Comparison of ENCODE assay signal across 9 cellular contexts in the genomic region with DNA sequence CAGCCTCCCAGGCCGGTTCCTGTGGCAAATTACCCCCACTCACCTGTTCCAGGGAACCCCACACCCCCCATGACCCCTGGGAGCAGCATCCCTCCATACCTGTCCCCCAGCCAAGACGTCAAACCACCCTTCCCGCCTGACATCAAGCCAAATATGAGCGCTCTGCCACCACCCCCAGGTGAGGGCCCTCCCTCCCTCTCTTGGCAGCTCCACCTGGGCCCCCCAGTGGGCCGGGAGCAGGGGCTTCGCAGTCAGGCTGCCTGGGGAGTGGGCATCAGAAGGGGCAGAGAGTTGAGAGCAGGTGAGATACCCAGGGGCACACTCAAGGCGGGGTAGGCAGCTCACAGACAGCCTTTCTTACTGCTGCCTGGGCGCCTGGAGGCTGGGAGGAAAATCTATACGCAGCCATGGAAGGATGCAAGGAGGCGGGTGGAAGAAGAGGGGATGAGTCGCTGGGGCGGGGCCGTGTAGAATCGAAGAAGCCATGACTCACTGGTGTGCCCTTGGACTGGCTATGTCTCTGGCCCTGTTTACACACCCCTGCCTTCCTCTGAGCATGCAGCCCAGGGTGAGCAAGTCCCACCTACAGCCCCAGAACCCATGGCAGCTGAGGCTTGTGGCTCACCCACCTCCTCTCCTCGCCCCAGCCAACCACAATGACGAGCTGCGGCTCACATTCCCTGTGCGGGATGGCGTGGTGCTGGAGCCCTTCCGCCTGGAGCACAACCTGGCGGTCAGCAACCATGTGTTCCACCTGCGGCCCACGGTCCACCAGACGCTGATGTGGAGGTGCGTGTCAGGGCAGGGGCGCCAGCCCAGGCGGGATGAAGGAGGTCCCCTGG. TPM values are rescaled to one million over a fixed set of nuclear protein-coding genes. Genes with fewer than 3 reads are reported as not detected.
DNase-seq lines count a peak whose midpoint lies in the region; ATAC-seq and TF ChIP-seq lines count a peak whose summit lies in the region.
"Had no signal": no experiment of that assay in that cellular context is flagged by ENCODE, and none has a peak within 500 bp of the region (broad histone marks: within the 10 kb centered on the region; RNA-seq: fewer than 3 reads in every experiment).

No MANE protein-coding gene starts in this region.

- no peaks in the 10 kb centered on the region for H4K20me1 ChIP-seq in Karpas-422 (ENCODE audit: insufficient read depth, low read depth, low read length)

- H3K36me3 ChIP-seq in left ventricle myocardium inferior (peaks cover 99% of the 10 kb centered on the region), Karpas-422 (ENCODE audit: insufficient read depth, low read length) (peaks cover 36% of the 10 kb centered on the region)

- TF ChIP-seq CTCF in left ventricle myocardium inferior (IDR thresholded peaks at IDR 0.05; ENCODE audit: borderline replicate concordance): no peak

- no peaks in the 10 kb centered on the region for H3K9me2 ChIP-seq in Karpas-422 (replicated peaks; ENCODE audit: insufficient read depth, low read length)

- no peaks in the 10 kb centered on the region for H3K27me3 ChIP-seq in left ventricle myocardium inferior (ENCODE audit: low read depth)
- no peaks in the 10 kb centered on the region for H3K27me3 ChIP-seq in Karpas-422 (ENCODE audit: low read length)

- peak; percentile 81 for DNase-seq in activated effector memory CD4-positive, alpha-beta T cell treated with anti-CD3 and anti-CD28 coated beads, Interleukin-2, amount 50 U/mL, for 16 hours
- no peak for DNase-seq in activated effector memory CD4-positive, alpha-beta T cell treated with Interleukin-2 at 50 U/mL for 16 hours
- peak; percentile 47 to 48 for DNase-seq in activated T-cell treated with anti-CD3 and anti-CD28 coated beads, Interleukin-2, amount 50 U/mL, for 72 hours
- DNase-seq in left ventricle myocardium inferior (no peak), Karpas-422 (no peak)
- DNase-seq in stimulated activated CD4-positive, alpha-beta T cell treated with anti-CD3 and anti-CD28 coated beads, Interleukin-4, amount 100 ng/mL, for 48 hours (ENCODE audit: low read depth in 2 of 2): peak; percentile 52 to 59
- DNase-seq: activated B cell treated with CpG ODN at 0.5 μM for 24 hours had no signal

- H3K4me3 ChIP-seq in left ventricle myocardium inferior (no peak overlapping the region), Karpas-422 (ENCODE audit: low read length) (no peak overlapping the region)

- no peak overlapping the region for H3K4me2 ChIP-seq in Karpas-422 (ENCODE audit: low read depth, low read length, poor library complexity, severe bottlenecking)

- no peaks in the 10 kb centered on the region for H3K79me2 ChIP-seq in Karpas-422 (ENCODE audit: low read length)

- H3K4me1 ChIP-seq in left ventricle myocardium inferior (peaks cover 42% of the 10 kb centered on the region), Karpas-422 (ENCODE audit: low read length) (no peaks in the 10 kb centered on the region)

- intact Hi-C loops in left ventricle myocardium inferior (cut with micrococcal nuclease): no loop called here

- H3K27ac Mint-ChIP-seq in activated T-cell treated with anti-CD3 and anti-CD28 coated beads, Interleukin-2, amount 50 U/mL, for 72 hours: no peak overlapping the region
- H3K27ac Mint-ChIP-seq: activated B cell treated with CpG ODN at 0.5 μM for 24 hours had no signal

- no peak overlapping the region for H3K4me3 Mint-ChIP-seq in activated T-cell treated with anti-CD3 and anti-CD28 coated beads, Interleukin-2, amount 50 U/mL, for 72 hours
- H3K4me3 Mint-ChIP-seq: activated B cell treated with CpG ODN at 0.5 μM for 24 hours had no signal

- H3K9me3 ChIP-seq in left ventricle myocardium inferior (replicated peaks) (no peaks in the 10 kb centered on the region), Karpas-422 (ENCODE audit: low read length) (no peaks in the 10 kb centered on the region)

- H3K9me3 Mint-ChIP-seq in activated T-cell treated with anti-CD3 and anti-CD28 coated beads, Interleukin-2, amount 50 U/mL, for 72 hours: no peaks in the 10 kb centered on the region
- H3K9me3 Mint-ChIP-seq: activated B cell treated with CpG ODN at 0.5 μM for 24 hours had no signal

- peak; percentile 80 to 89 for ATAC-seq in activated T-cell treated with anti-CD3 and anti-CD28 coated beads, Interleukin-2, amount 50 U/mL, for 72 hours (replicated peaks in 1 of 2)
- ATAC-seq in GM19455 (IDR thresholded peaks at IDR 0.05; ENCODE audit: unreplicated experiment): no peak
- ATAC-seq in GM18517 (IDR thresholded peaks at IDR 0.05; ENCODE audit: unreplicated experiment): no peak

- peaks cover 10 to 13% of the 10 kb centered on the region in 2 donors for H3K36me3 Mint-ChIP-seq in activated T-cell treated with anti-CD3 and anti-CD28 coated beads, Interleukin-2, amount 50 U/mL, for 72 hours (ENCODE audit: insufficient read depth in 2 of 2)

- H3K27me3 Mint-ChIP-seq in activated T-cell treated with anti-CD3 and anti-CD28 coated beads, Interleukin-2, amount 50 U/mL, for 72 hours (ENCODE audit: low read depth): no peaks in the 10 kb centered on the region
- H3K27me3 Mint-ChIP-seq: activated B cell treated with CpG ODN at 0.5 μM for 24 hours had no signal

- no peak overlapping the region for H3K9ac ChIP-seq in Karpas-422 (ENCODE audit: low read length)

- peak overlapping the region; percentile 48 for H3K27ac ChIP-seq in left ventricle myocardium inferior (replicated peaks)
- H3K27ac ChIP-seq in Karpas-422 (ENCODE audit: low read length): no peak overlapping the region

- peaks cover 29% of the 10 kb centered on the region for H3K4me1 Mint-ChIP-seq in activated T-cell treated with anti-CD3 and anti-CD28 coated beads, Interleukin-2, amount 50 U/mL, for 72 hours (ENCODE audit: low read depth)

- no peak overlapping the region for H2AFZ ChIP-seq in Karpas-422 (ENCODE audit: low read length)

RNA-seq across cellular contexts. Expression of gene PPIF, which starts 48.6 kb away (rescaled TPM):
- 100 to 1,000 TPM; 102 to 104 TPM for total RNA-seq in activated T-cell treated with anti-CD3 and anti-CD28 coated beads, Interleukin-2, amount 50 U/mL, for 72 hours
- total RNA-seq in left ventricle myocardium inferior: 150 TPM
- 29.4 and 32.1 TPM in 2 replicates for total RNA-seq in Karpas-422 (2014; rRNA removed; shearing (Covaris generic); ENCODE audit: low replicate concordance)

Comparison
In these comparisons a context has a peak if more than half of its experiments do, and no peak if none do; other contexts are left out.
1. DNase-seq: peak in activated effector memory CD4-positive, alpha-beta T cell treated with anti-CD3 and anti-CD28 coated beads, Interleukin-2, amount 50 U/mL, for 16 hours (single experiment), activated T-cell treated with anti-CD3 and anti-CD28 coated beads, Interleukin-2, amount 50 U/mL, for 72 hours (2 of 2) and stimulated activated CD4-positive, alpha-beta T cell treated with anti-CD3 and anti-CD28 coated beads, Interleukin-4, amount 100 ng/mL, for 48 hours (2 of 2); none in activated effector memory CD4-positive, alpha-beta T cell treated with Interleukin-2 at 50 U/mL for 16 hours (single experiment), left ventricle myocardium inferior (single experiment) and Karpas-422 (single experiment).
2. ATAC-seq: peak in activated T-cell treated with anti-CD3 and anti-CD28 coated beads, Interleukin-2, amount 50 U/mL, for 72 hours (2 of 2); none in GM19455 (single experiment) and GM18517 (single experiment).